8 cellular contexts compared by ENCODE assay signal in the genomic region with DNA sequence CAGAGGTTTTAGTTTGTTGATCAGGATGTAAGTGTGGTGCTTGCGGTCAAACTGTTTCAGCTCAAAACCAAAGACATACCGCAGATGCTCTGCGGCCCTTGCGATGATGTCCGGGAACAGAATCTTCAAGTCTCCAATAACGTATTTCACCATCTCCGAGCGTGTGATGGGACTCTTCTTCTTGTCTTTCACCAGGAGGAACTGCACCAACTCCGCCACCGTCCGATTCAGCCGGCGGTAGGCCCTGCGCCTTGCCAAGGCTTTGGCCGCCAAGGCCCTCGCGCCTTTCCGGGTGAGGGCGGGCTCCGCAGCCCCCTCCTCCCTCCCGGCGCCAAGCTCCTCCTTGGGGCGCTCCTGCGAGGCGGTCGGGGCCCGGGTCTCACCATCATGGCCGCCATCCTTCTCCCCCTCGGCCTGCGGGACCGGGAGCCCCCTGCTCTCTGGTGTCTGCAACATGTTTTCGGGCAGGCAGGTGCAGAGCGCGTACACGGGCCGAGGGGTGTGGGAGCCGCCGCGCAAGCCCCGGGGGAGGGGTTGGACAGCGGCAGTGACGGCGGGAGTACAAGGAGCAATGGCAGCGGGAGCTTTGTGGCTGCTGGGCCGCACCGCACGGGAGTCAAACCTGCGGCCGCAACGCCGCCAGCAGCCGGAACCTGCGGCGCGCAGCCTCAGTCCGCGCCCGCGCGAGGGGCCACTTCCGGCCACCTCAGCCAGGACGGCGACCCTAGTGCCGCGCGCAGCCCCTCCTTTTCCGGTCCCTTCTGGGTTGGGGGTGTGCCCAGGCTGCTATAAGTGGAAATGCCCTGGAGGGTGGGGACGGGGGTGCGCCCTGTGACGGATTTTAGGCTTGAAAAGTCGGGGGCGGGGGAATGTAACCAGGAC.
DNase-seq lines count a peak whose midpoint lies in the region; ATAC-seq lines count a peak whose summit lies in the region.

A gene with protein sequence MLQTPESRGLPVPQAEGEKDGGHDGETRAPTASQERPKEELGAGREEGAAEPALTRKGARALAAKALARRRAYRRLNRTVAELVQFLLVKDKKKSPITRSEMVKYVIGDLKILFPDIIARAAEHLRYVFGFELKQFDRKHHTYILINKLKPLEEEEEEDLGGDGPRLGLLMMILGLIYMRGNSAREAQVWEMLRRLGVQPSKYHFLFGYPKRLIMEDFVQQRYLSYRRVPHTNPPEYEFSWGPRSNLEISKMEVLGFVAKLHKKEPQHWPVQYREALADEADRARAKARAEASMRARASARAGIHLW (minus strand): TSS at position 699 of the 882 bp plus-strand sequence. CDS start 243 bp downstream, at position 456.

- peaks cover 29% of the 10 kb centered on the region for H3K4me1 Mint-ChIP-seq in central memory CD8-positive, alpha-beta T cell

- H3K27ac Mint-ChIP-seq in central memory CD8-positive, alpha-beta T cell (ENCODE audit: low read depth), result peak within 1 kb of the TSS; percentile 86

- peaks cover 7% of the 10 kb centered on the region for H3K36me3 Mint-ChIP-seq in central memory CD8-positive, alpha-beta T cell (ENCODE audit: insufficient read depth)

- H3K27me3 Mint-ChIP-seq in central memory CD8-positive, alpha-beta T cell, result no peaks in the 10 kb centered on the region

- no peaks in the 10 kb centered on the region for H3K9me3 Mint-ChIP-seq in central memory CD8-positive, alpha-beta T cell

- peak; percentile 89 for DNase-seq in AG08396 (ENCODE audit: low spot score)
- peak; percentile 89 for DNase-seq in NCI-H345 treated with DMSO at 0.1 percent for 48 hours (lab: John Stamatoyannopoulos, UW; ENCODE audit: unreplicated experiment)
- DNase-seq in activated CD4-positive, CD25-positive, alpha-beta regulatory T cell (lab: John Stamatoyannopoulos, UW), result peak; percentile 42 to 69 (median 54)
- DNase-seq in central memory CD8-positive, alpha-beta T cell (ENCODE audit: low spot score in 2 of 2), result peak; percentile 24 to 30
- peak; percentile 75 for DNase-seq in iris pigment epithelial cell (ENCODE audit: low read depth)
- DNase-seq in stimulated activated CD4-positive, alpha-beta T cell treated with anti-CD3 and anti-CD28 coated beads, Interleukin-12 subunit alpha, Interleukin-12 subunit beta, amount 100 ng/mL, for 24 hours (ENCODE audit: low read depth in 2 of 2), result peak; percentile 66 to 76

- peak within 1 kb of the TSS; percentile 73 for H3K4me3 Mint-ChIP-seq in central memory CD8-positive, alpha-beta T cell

- ATAC-seq in GM19035 (IDR thresholded peaks at IDR 0.05; ENCODE audit: unreplicated experiment), result peak; percentile 79
- ATAC-seq in HG03280 (IDR thresholded peaks at IDR 0.05; ENCODE audit: unreplicated experiment), result peak; percentile 70
- ATAC-seq in central memory CD8-positive, alpha-beta T cell (replicated peaks; ENCODE audit: extremely low read depth, poor library complexity, severe bottlenecking), result peak; percentile 74

Comparison
In these comparisons a context has a peak if more than half of its experiments do, and no peak if none do; other contexts are left out.
1. Peak in every context shown above with its lines: DNase-seq and ATAC-seq.
2. DNase-seq: peak in every context shown above with its lines; median percentile 89 in AG08396; 89 in NCI-H345 treated with DMSO at 0.1 percent for 48 hours; 75 in iris pigment epithelial cell; 71 in stimulated activated CD4-positive, alpha-beta T cell treated with anti-CD3 and anti-CD28 coated beads, Interleukin-12 subunit alpha, Interleukin-12 subunit beta, amount 100 ng/mL, for 24 hours; 54 in activated CD4-positive, CD25-positive, alpha-beta regulatory T cell; 27 in central memory CD8-positive, alpha-beta T cell.